23 cellular contexts compared by ENCODE assay signal in genomic region chr13:25738797-25739196, GRCh38.
DNase-seq lines count a peak whose midpoint lies in the region; ATAC-seq, FAIRE-seq and TF ChIP-seq lines count a peak whose summit lies in the region.
"Had no signal": no experiment of that assay in that cellular context is flagged by ENCODE, and none has a peak within 500 bp of the region (broad histone marks: within the 10 kb centered on the region; RNA-seq: fewer than 3 reads in every experiment).

No MANE protein-coding gene starts in this region.

- H3K4me1 ChIP-seq in OCI-LY7 (ENCODE audit: insufficient read depth, low read length, poor library complexity, severe bottlenecking) (peaks cover 21% of the 10 kb centered on the region), keratinocyte (ENCODE audit: control insufficient read depth, extremely low read depth, insufficient read depth, low read length) (peaks cover 16% of the 10 kb centered on the region), pancreas (peaks cover 0 to 9% (median 7%) of the 10 kb centered on the region in 3 donors)
- H3K4me1 ChIP-seq: gastrocnemius medialis had no signal

- TF ChIP-seq CTCF in OCI-LY7 (conservative IDR thresholded peaks at IDR 0.05; ENCODE audit: low read length) (no peak), keratinocyte (optimal IDR thresholded peaks at IDR 0.05 in 1 of 3, IDR thresholded peaks at IDR 0.05 in 1 of 3, conservative IDR thresholded peaks at IDR 0.05 in 1 of 3; ENCODE audit: extremely low read depth in 1 of 3, insufficient read depth in 2 of 3, low read length in 3 of 3) (no peak), pancreas (IDR thresholded peaks at IDR 0.05) (no peak)

- H3K27ac ChIP-seq in OCI-LY7 (ENCODE audit: low read depth, low read length, poor library complexity, severe bottlenecking) = no peak overlapping the region
- no peak overlapping the region for H3K27ac ChIP-seq in keratinocyte (ENCODE audit: control insufficient read depth, insufficient read depth, low read length)
- H3K27ac ChIP-seq in pancreas = no peak overlapping the region
- H3K27ac ChIP-seq: C4-2B, dorsolateral prefrontal cortex, epithelial cell of prostate, gastrocnemius medialis, ovary, RWPE1, transverse colon had no signal

- DNase-seq in NCI-H748 (lab: John Stamatoyannopoulos, UW; ENCODE audit: unreplicated experiment) = peak; percentile 75
- no peak for DNase-seq in NCI-H748 treated with DMSO at 0.1 percent for 48 hours (lab: John Stamatoyannopoulos, UW)
- no peak for DNase-seq in OCI-LY7 (ENCODE audit: low spot score)
- DNase-seq in keratinocyte (ENCODE audit: low read depth, low spot score) = no peak
- no peak for DNase-seq in pancreas
- DNase-seq in NCI-H2227 treated with DMSO at 0.1 percent for 48 hours (lab: John Stamatoyannopoulos, UW) = no peak
- no peak for DNase-seq in NCI-H1105 treated with DMSO at 0.1 percent for 48 hours (lab: John Stamatoyannopoulos, UW)
- DNase-seq: activated CD4-positive, alpha-beta memory T cell treated with anti-CD3 and anti-CD28 coated beads, Interleukin-2, amount 10 ng/mL, durations not matched to agents 7 days and 5 days; activated naive CD8-positive, alpha-beta T cell treated with anti-CD3 and anti-CD28 coated beads for 36 hours; activated T-cell treated with anti-CD3 and anti-CD28 coated beads, Interleukin-2, amount 50 U/mL, for 24 hours; dorsolateral prefrontal cortex; gastrocnemius medialis; ovary; stimulated activated CD4-positive, alpha-beta T cell treated with anti-CD3 and anti-CD28 coated beads, Interleukin-1b, Interleukin-23, amount 100 ng/mL, for 48 hours; stimulated activated naive CD8-positive, alpha-beta T cell treated with anti-CD3 and anti-CD28 coated beads, Interleukin-15, Interleukin-2, amounts not matched to agents 100 U/mL and 50 U/mL, for 24 hours; transverse colon had no signal

- H3K4me3 ChIP-seq in OCI-LY7 (ENCODE audit: low read depth, low read length, poor library complexity, severe bottlenecking) (no peak overlapping the region), keratinocyte (ENCODE audit: control insufficient read depth in 2 of 3, extremely low read depth in 1 of 3, insufficient read depth in 2 of 3, low read depth in 1 of 3, low read length in 3 of 3) (no peak overlapping the region), pancreas (no peak overlapping the region)
- H3K4me3 ChIP-seq: dorsolateral prefrontal cortex, gastrocnemius medialis, mucosa of descending colon, ovary, transverse colon had no signal

- H3K9me3 ChIP-seq in OCI-LY7 (ENCODE audit: low read length) = no peaks in the 10 kb centered on the region
- H3K9me3 ChIP-seq in keratinocyte (ENCODE audit: control insufficient read depth, low read depth, low read length) = no peaks in the 10 kb centered on the region
- H3K9me3 ChIP-seq in pancreas = no peaks in the 10 kb centered on the region
- H3K9me3 ChIP-seq: gastrocnemius medialis, mucosa of descending colon, ovary, transverse colon had no signal

- CTCF ChIA-PET in OCI-LY7 (lab: Charles Lee; ENCODE audit: unreplicated experiment) = no interaction called here

- H3K9me2 ChIP-seq in OCI-LY7 (ENCODE audit: insufficient read depth, low read length) = no peaks in the 10 kb centered on the region

- POLR2A ChIA-PET in OCI-LY7 (lab: Charles Lee) = interaction anchor here (0.6 kb wide), 1 partner anchor 86 kb away, joined by 6 read pairs; no protein-coding TSS in a partner anchor

- H2AFZ ChIP-seq in OCI-LY7 (ENCODE audit: low read length) = peak overlapping the region; percentile 82
- H2AFZ ChIP-seq in keratinocyte (ENCODE audit: control insufficient read depth, low read length) = no peak overlapping the region

- H4K20me1 ChIP-seq in OCI-LY7 (ENCODE audit: insufficient read depth, low read length) (no peaks in the 10 kb centered on the region), keratinocyte (ENCODE audit: control insufficient read depth, extremely low read depth, insufficient read depth, low read length) (no peaks in the 10 kb centered on the region)

- no peaks in the 10 kb centered on the region for H3K27me3 ChIP-seq in keratinocyte (ENCODE audit: control insufficient read depth, extremely low read depth, insufficient read depth, low read length)
- no peaks in the 10 kb centered on the region for H3K27me3 ChIP-seq in pancreas
- H3K27me3 ChIP-seq: dorsolateral prefrontal cortex, gastrocnemius medialis, ovary, transverse colon had no signal

- no peak overlapping the region for H3K9ac ChIP-seq in keratinocyte (ENCODE audit: control insufficient read depth, extremely low read depth, insufficient read depth, low read length)

- dilution Hi-C loops in keratinocyte (cut with MboI; ENCODE audit: extremely low pct_ligation_motif_present, low sequenced_read_pairs) = no loop called here

- intact Hi-C loops in OCI-LY7 (cut with micrococcal nuclease; ENCODE audit: unreplicated experiment) = no loop called here
- intact Hi-C loops in pancreas (cut with DNase I) = no loop called here

- WGBS in pancreas, 2 donors = 11% methylated on average over 3 of the region's 3 CpGs

- ATAC-seq in pancreas (peak; percentile 13 to 62 (median 39)), HG02678 (IDR thresholded peaks at IDR 0.05; ENCODE audit: unreplicated experiment) (no peak)
- ATAC-seq: gastrocnemius medialis, mucosa of descending colon, sciatic nerve had no signal

- FAIRE-seq in keratinocyte (lab: Jason Lieb, UNC) (peak; percentile 39), pancreas (lab: Jason Lieb, UNC) (no peak)
- FAIRE-seq: bronchial epithelial cell had no signal

- H3K4me2 ChIP-seq in OCI-LY7 (ENCODE audit: low read length) = peak overlapping the region; percentile 33; the same call in 1 of the 2 replicates
- H3K4me2 ChIP-seq in keratinocyte (ENCODE audit: control insufficient read depth, extremely low read depth, insufficient read depth, low read depth, low read length) = no peak overlapping the region

- H3K9me1 ChIP-seq in keratinocyte (ENCODE audit: control insufficient read depth, extremely low read depth, insufficient read depth, low read length) = no peaks in the 10 kb centered on the region

- H3K36me3 ChIP-seq in OCI-LY7 (ENCODE audit: insufficient read depth, low read length) (no peaks in the 10 kb centered on the region), keratinocyte (ENCODE audit: control insufficient read depth in 2 of 2, extremely low read depth in 1 of 2, insufficient read depth in 2 of 2, low read length in 2 of 2) (no peaks in the 10 kb centered on the region), pancreas (no peaks in the 10 kb centered on the region)
- H3K36me3 ChIP-seq: gastrocnemius medialis, ovary, transverse colon had no signal

- BruUV-seq in OCI-LY7 (replicated peaks; lab: Mats Ljungman, UMichigan) = no TSS peak

- H3K79me2 ChIP-seq in OCI-LY7 (ENCODE audit: insufficient read depth, low read depth, low read length) = no peaks in the 10 kb centered on the region
- H3K79me2 ChIP-seq in keratinocyte (ENCODE audit: control insufficient read depth, insufficient read depth, low read length) = no peaks in the 10 kb centered on the region
